In the genomic region with DNA sequence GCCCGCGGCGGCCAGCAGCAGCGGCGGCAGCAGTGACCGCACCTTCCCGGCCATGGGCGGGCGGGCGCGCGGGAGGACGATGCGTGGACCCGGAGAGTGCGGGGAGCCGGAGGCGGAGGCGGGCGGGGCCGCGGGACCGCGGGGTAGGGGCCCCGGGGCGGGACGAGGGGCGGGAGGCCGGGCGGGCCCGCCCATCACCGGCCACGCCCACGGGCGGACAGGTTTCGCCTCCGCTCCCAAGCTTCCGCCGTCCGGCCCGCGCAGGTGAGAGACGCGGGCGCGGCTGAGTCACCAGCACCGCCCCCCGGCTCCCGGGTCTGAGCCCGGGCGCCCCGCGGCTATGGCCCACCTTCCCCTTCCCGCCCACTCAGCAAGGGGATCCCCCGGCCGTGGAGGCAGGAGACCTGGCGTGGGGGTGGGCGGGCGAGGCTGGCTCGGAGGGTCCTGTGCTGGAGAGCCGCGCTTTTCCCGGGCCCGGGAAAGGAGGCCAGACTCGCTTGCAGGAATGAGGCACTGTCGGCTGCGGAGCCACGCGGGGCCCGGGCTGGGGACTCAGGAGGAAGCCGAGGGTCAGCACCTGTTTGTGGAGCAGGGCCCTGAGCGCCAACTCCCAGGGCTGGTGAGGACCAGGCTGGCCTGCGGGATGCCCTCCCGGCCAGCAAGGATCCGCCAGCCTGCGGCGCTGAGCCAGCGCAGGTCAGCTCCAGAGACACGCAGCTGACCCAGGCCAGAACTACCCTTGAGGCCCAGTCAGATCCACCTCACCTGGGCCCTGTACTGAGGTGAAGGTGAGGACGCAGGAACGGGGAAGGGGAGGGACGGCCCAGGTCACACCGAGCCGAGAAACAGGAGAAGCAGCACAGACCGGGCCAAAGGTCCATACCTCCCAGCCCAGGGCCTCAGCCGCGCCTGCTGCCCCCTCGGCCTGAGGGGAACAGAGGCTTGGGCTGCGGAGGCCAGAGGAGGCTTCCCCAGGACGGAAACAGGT, we compare ENCODE assay signal across 1 cellular context.
TF ChIP-seq lines count a peak whose summit lies in the region.

A gene (minus strand): TSS at position 118 of the 988 bp plus-strand sequence. CDS start 64 bp downstream, at position 54.

TF ChIP-seq in HepG2, 621 proteins besides CTCF, POLR2A, EP300 and RAD21 (continued from another document and continues in another):
- TF ChIP-seq ZNF101 (CRISPR knock-in tag; IDR thresholded peaks at IDR 0.05; ENCODE audit: borderline replicate concordance, low read depth) (no peak), ZNF496 (CRISPR knock-in tag; IDR thresholded peaks at IDR 0.05; ENCODE audit: insufficient replicate concordance) (no peak), SPEN (CRISPR knock-in tag; IDR thresholded peaks at IDR 0.05; ENCODE audit: low read depth) (peak; percentile 44), HOXD1 (CRISPR knock-in tag; IDR thresholded peaks at IDR 0.05) (peak; percentile 32; the same call in 1 of the 2 replicates), ZNF263 (CRISPR knock-in tag; IDR thresholded peaks at IDR 0.05) (0 out of 2 replicates have a peak, but pooled peaks have one; percentile 20), POGZ (CRISPR knock-in tag; IDR thresholded peaks at IDR 0.05) (no peak), POLR2AphosphoS2 (IDR thresholded peaks at IDR 0.05; ENCODE audit: low read depth, low read length) (no peak), ZNF616 (CRISPR knock-in tag; IDR thresholded peaks at IDR 0.05; ENCODE audit: low read depth) (peak; percentile 18; the same call in 1 of the 2 replicates), ZNF274 (CRISPR knock-in tag; IDR thresholded peaks at IDR 0.05) (no peak), NR3C1 (CRISPR knock-in tag; IDR thresholded peaks at IDR 0.05) (no peak), TEAD3 (CRISPR knock-in tag; optimal IDR thresholded peaks at IDR 0.05; ENCODE audit: borderline replicate concordance) (no peak), ZNF235 (CRISPR knock-in tag; IDR thresholded peaks at IDR 0.05; ENCODE audit: borderline replicate concordance) (no peak; the same call in 1 of the 2 replicates), ZBTB21 (CRISPR knock-in tag; IDR thresholded peaks at IDR 0.05) (no peak), NFKB2 (CRISPR knock-in tag; IDR thresholded peaks at IDR 0.05; ENCODE audit: borderline replicate concordance) (peak; percentile 63; the same call in 1 of the 2 replicates), AGO2 (optimal IDR thresholded peaks at IDR 0.05; ENCODE audit: low read depth, low read length) (peak; percentile 90), BORCS8-MEF2B (CRISPR knock-in tag; IDR thresholded peaks at IDR 0.05) (0 out of 2 replicates have a peak, but pooled peaks have one; percentile 7), ZNF841 (CRISPR knock-in tag; IDR thresholded peaks at IDR 0.05; ENCODE audit: borderline replicate concordance) (no peak), KDM4B (CRISPR knock-in tag; IDR thresholded peaks at IDR 0.05) (no peak), IRX3 (CRISPR knock-in tag; IDR thresholded peaks at IDR 0.05; ENCODE audit: borderline replicate concordance, low read depth) (no peak), HNRNPLL (IDR thresholded peaks at IDR 0.05; ENCODE audit: low read depth, low read length, poor library complexity, severe bottlenecking) (peak; percentile 44), ZNF33B (CRISPR knock-in tag; IDR thresholded peaks at IDR 0.05) (no peak), RARA (CRISPR knock-in tag; IDR thresholded peaks at IDR 0.05) (no peak), ZC3H4 (CRISPR knock-in tag; IDR thresholded peaks at IDR 0.05; ENCODE audit: borderline replicate concordance) (peak; percentile 40; the same call in 1 of the 2 replicates)
- TF ChIP-seq, protein P1, sequence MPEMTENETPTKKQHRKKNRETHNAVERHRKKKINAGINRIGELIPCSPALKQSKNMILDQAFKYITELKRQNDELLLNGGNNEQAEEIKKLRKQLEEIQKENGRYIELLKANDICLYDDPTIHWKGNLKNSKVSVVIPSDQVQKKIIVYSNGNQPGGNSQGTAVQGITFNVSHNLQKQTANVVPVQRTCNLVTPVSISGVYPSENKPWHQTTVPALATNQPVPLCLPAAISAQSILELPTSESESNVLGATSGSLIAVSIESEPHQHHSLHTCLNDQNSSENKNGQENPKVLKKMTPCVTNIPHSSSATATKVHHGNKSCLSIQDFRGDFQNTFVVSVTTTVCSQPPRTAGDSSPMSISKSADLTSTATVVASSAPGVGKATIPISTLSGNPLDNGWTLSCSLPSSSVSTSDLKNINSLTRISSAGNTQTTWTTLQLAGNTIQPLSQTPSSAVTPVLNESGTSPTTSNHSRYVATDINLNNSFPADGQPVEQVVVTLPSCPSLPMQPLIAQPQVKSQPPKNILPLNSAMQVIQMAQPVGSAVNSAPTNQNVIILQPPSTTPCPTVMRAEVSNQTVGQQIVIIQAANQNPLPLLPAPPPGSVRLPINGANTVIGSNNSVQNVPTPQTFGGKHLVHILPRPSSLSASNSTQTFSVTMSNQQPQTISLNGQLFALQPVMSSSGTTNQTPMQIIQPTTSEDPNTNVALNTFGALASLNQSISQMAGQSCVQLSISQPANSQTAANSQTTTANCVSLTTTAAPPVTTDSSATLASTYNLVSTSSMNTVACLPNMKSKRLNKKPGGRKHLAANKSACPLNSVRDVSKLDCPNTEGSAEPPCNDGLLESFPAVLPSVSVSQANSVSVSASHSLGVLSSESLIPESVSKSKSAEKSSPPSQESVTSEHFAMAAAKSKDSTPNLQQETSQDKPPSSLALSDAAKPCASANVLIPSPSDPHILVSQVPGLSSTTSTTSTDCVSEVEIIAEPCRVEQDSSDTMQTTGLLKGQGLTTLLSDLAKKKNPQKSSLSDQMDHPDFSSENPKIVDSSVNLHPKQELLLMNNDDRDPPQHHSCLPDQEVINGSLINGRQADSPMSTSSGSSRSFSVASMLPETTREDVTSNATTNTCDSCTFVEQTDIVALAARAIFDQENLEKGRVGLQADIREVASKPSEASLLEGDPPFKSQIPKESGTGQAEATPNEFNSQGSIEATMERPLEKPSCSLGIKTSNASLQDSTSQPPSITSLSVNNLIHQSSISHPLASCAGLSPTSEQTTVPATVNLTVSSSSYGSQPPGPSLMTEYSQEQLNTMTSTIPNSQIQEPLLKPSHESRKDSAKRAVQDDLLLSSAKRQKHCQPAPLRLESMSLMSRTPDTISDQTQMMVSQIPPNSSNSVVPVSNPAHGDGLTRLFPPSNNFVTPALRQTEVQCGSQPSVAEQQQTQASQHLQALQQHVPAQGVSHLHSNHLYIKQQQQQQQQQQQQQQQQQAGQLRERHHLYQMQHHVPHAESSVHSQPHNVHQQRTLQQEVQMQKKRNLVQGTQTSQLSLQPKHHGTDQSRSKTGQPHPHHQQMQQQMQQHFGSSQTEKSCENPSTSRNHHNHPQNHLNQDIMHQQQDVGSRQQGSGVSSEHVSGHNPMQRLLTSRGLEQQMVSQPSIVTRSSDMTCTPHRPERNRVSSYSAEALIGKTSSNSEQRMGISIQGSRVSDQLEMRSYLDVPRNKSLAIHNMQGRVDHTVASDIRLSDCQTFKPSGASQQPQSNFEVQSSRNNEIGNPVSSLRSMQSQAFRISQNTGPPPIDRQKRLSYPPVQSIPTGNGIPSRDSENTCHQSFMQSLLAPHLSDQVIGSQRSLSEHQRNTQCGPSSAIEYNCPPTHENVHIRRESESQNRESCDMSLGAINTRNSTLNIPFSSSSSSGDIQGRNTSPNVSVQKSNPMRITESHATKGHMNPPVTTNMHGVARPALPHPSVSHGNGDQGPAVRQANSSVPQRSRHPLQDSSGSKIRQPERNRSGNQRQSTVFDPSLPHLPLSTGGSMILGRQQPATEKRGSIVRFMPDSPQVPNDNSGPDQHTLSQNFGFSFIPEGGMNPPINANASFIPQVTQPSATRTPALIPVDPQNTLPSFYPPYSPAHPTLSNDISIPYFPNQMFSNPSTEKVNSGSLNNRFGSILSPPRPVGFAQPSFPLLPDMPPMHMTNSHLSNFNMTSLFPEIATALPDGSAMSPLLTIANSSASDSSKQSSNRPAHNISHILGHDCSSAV (CRISPR knock-in tag; IDR thresholded peaks at IDR 0.05; ENCODE audit: borderline replicate concordance): no peak
- TF ChIP-seq, protein P2, sequence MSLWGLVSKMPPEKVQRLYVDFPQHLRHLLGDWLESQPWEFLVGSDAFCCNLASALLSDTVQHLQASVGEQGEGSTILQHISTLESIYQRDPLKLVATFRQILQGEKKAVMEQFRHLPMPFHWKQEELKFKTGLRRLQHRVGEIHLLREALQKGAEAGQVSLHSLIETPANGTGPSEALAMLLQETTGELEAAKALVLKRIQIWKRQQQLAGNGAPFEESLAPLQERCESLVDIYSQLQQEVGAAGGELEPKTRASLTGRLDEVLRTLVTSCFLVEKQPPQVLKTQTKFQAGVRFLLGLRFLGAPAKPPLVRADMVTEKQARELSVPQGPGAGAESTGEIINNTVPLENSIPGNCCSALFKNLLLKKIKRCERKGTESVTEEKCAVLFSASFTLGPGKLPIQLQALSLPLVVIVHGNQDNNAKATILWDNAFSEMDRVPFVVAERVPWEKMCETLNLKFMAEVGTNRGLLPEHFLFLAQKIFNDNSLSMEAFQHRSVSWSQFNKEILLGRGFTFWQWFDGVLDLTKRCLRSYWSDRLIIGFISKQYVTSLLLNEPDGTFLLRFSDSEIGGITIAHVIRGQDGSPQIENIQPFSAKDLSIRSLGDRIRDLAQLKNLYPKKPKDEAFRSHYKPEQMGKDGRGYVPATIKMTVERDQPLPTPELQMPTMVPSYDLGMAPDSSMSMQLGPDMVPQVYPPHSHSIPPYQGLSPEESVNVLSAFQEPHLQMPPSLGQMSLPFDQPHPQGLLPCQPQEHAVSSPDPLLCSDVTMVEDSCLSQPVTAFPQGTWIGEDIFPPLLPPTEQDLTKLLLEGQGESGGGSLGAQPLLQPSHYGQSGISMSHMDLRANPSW (CRISPR knock-in tag; IDR thresholded peaks at IDR 0.05; ENCODE audit: borderline replicate concordance): no peak
- TF ChIP-seq, protein P3, sequence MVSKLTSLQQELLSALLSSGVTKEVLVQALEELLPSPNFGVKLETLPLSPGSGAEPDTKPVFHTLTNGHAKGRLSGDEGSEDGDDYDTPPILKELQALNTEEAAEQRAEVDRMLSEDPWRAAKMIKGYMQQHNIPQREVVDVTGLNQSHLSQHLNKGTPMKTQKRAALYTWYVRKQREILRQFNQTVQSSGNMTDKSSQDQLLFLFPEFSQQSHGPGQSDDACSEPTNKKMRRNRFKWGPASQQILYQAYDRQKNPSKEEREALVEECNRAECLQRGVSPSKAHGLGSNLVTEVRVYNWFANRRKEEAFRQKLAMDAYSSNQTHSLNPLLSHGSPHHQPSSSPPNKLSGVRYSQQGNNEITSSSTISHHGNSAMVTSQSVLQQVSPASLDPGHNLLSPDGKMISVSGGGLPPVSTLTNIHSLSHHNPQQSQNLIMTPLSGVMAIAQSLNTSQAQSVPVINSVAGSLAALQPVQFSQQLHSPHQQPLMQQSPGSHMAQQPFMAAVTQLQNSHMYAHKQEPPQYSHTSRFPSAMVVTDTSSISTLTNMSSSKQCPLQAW (CRISPR knock-in tag; IDR thresholded peaks at IDR 0.05): 0 out of 2 replicates have a peak, but pooled peaks have one; percentile 39
- TF ChIP-seq, protein P4, sequence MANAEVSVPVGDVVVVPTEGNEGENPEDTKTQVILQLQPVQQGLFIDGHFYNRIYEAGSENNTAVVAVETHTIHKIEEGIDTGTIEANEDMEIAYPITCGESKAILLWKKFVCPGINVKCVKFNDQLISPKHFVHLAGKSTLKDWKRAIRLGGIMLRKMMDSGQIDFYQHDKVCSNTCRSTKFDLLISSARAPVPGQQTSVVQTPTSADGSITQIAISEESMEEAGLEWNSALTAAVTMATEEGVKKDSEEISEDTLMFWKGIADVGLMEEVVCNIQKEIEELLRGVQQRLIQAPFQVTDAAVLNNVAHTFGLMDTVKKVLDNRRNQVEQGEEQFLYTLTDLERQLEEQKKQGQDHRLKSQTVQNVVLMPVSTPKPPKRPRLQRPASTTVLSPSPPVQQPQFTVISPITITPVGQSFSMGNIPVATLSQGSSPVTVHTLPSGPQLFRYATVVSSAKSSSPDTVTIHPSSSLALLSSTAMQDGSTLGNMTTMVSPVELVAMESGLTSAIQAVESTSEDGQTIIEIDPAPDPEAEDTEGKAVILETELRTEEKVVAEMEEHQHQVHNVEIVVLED (CRISPR knock-in tag; IDR thresholded peaks at IDR 0.05; ENCODE audit: borderline replicate concordance): no peak
- TF ChIP-seq, protein P5, sequence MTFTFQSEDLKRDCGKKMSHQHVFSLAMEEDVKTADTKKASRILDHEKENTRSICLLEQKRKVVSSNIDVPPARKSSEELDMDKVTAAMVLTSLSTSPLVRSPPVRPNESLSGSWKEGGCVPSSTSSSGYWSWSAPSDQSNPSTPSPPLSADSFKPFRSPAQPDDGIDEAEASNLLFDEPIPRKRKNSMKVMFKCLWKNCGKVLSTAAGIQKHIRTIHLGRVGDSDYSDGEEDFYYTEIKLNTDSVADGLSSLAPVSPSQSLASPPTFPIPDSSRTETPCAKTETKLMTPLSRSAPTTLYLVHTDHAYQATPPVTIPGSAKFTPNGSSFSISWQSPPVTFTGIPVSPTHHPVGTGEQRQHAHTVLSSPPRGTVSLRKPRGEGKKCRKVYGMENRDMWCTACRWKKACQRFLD (CRISPR knock-in tag; IDR thresholded peaks at IDR 0.05; ENCODE audit: borderline replicate concordance): peak; percentile 11; the same call in 1 of the 2 replicates
- TF ChIP-seq, protein P6, sequence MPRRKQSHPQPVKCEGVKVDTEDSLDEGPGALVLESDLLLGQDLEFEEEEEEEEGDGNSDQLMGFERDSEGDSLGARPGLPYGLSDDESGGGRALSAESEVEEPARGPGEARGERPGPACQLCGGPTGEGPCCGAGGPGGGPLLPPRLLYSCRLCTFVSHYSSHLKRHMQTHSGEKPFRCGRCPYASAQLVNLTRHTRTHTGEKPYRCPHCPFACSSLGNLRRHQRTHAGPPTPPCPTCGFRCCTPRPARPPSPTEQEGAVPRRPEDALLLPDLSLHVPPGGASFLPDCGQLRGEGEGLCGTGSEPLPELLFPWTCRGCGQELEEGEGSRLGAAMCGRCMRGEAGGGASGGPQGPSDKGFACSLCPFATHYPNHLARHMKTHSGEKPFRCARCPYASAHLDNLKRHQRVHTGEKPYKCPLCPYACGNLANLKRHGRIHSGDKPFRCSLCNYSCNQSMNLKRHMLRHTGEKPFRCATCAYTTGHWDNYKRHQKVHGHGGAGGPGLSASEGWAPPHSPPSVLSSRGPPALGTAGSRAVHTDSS (CRISPR knock-in tag; conservative IDR thresholded peaks at IDR 0.05): no peak
- TF ChIP-seq, protein P7, sequence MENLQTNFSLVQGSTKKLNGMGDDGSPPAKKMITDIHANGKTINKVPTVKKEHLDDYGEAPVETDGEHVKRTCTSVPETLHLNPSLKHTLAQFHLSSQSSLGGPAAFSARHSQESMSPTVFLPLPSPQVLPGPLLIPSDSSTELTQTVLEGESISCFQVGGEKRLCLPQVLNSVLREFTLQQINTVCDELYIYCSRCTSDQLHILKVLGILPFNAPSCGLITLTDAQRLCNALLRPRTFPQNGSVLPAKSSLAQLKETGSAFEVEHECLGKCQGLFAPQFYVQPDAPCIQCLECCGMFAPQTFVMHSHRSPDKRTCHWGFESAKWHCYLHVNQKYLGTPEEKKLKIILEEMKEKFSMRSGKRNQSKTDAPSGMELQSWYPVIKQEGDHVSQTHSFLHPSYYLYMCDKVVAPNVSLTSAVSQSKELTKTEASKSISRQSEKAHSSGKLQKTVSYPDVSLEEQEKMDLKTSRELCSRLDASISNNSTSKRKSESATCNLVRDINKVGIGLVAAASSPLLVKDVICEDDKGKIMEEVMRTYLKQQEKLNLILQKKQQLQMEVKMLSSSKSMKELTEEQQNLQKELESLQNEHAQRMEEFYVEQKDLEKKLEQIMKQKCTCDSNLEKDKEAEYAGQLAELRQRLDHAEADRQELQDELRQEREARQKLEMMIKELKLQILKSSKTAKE (CRISPR knock-in tag; IDR thresholded peaks at IDR 0.05; ENCODE audit: borderline replicate concordance): no peak; the same call in 1 of the 2 replicates
